25 cellular contexts compared by ENCODE assay signal in genomic region chr21:45502006-45502345, GRCh38. TPM values are rescaled to one million over a fixed set of nuclear protein-coding genes. Genes with fewer than 3 reads are reported as not detected.
A peak's percentile ranks its signal among the peaks of the same experiment; 100 is the strongest.
DNase-seq lines count a peak whose midpoint lies in the region; ATAC-seq and TF ChIP-seq lines count a peak whose summit lies in the region.
"Had no signal": no experiment of that assay in that cellular context is flagged by ENCODE, and none has a peak within 500 bp of the region (broad histone marks: within the 10 kb centered on the region; RNA-seq: fewer than 3 reads in every experiment).

No MANE protein-coding gene starts in this region.

- H3K36me3 ChIP-seq in left ventricle myocardium inferior (peaks cover 49% of the 10 kb centered on the region), upper lobe of right lung (peaks cover 4% of the 10 kb centered on the region)
- H3K36me3 ChIP-seq: SJSA1 had no signal

- H3K4me3 ChIP-seq in left ventricle myocardium inferior (no peak overlapping the region), upper lobe of right lung (no peak overlapping the region)
- H3K4me3 ChIP-seq: adrenal gland, body of pancreas, hepatocyte, K562, SJSA1, skin epidermis, testis had no signal

- no peak overlapping the region for H3K4me3 Mint-ChIP-seq in memory B cell
- H3K4me3 Mint-ChIP-seq: activated naive CD4-positive, alpha-beta T cell treated with anti-CD3 and anti-CD28 coated beads for 36 hours; CD8-positive, alpha-beta T cell had no signal

- no peaks in the 10 kb centered on the region for H3K4me1 ChIP-seq in left ventricle myocardium inferior
- no peaks in the 10 kb centered on the region for H3K4me1 ChIP-seq in upper lobe of right lung
- H3K4me1 ChIP-seq: adrenal gland, body of pancreas, SJSA1 had no signal

- peaks cover 13% of the 10 kb centered on the region for H3K4me1 Mint-ChIP-seq in memory B cell

- DNase-seq in Right ventricle myocardium superior = peak; percentile 27
- DNase-seq in Right ventricle myocardium inferior (ENCODE audit: missing footprints) = no peak
- DNase-seq in left ventricle myocardium inferior = peak; percentile 6
- no peak for DNase-seq in memory B cell (ENCODE audit: low spot score in 2 of 2)
- peak; percentile 60 for DNase-seq in upper lobe of right lung
- DNase-seq in ecto neural progenitor cell (ENCODE audit: low spot score) = no peak
- DNase-seq in stimulated activated naive CD4-positive, alpha-beta T cell (lab: John Stamatoyannopoulos, UW) = no peak
- DNase-seq: activated naive CD4-positive, alpha-beta T cell treated with anti-CD3 and anti-CD28 coated beads for 36 hours; activated T-cell treated with anti-CD3 and anti-CD28 coated beads, Interleukin-2, amount 50 U/mL, for 48 hours; GOT3; NCI-H1092; NCI-H1694; NCI-H446 treated with DMSO at 0.1 percent for 48 hours; NCI-H774; stimulated activated naive CD4-positive, alpha-beta T cell treated with Interleukin-2 at 50 U/mL for 16 hours; T-helper 9 cell; testis had no signal

- H3K9me3 Mint-ChIP-seq in memory B cell = no peaks in the 10 kb centered on the region

- H3K27me3 ChIP-seq in left ventricle myocardium inferior (ENCODE audit: low read depth) = no peaks in the 10 kb centered on the region
- H3K27me3 ChIP-seq in upper lobe of right lung = no peaks in the 10 kb centered on the region
- H3K27me3 ChIP-seq: adrenal gland, body of pancreas, hepatocyte, SJSA1, testis had no signal

- intact Hi-C loops in Right ventricle myocardium superior (cut with DNase I) (no loop called here), Right ventricle myocardium inferior (cut with DNase I) (no loop called here), left ventricle myocardium inferior (cut with micrococcal nuclease) (no loop called here), upper lobe of right lung (cut with DNase I) (no loop called here)

- peaks cover 2% of the 10 kb centered on the region for H3K36me3 Mint-ChIP-seq in memory B cell

- peak overlapping the region; percentile 39 for H3K27ac Mint-ChIP-seq in memory B cell
- H3K27ac Mint-ChIP-seq: activated naive CD4-positive, alpha-beta T cell treated with anti-CD3 and anti-CD28 coated beads for 36 hours had no signal

- H3K9me3 ChIP-seq in left ventricle myocardium inferior (replicated peaks) (no peaks in the 10 kb centered on the region), upper lobe of right lung (no peaks in the 10 kb centered on the region)
- H3K9me3 ChIP-seq: adrenal gland, body of pancreas, SJSA1, testis had no signal

- TF ChIP-seq CTCF in left ventricle myocardium inferior (IDR thresholded peaks at IDR 0.05; ENCODE audit: borderline replicate concordance) (no peak), upper lobe of right lung (IDR thresholded peaks at IDR 0.05) (no peak)

- H3K27ac ChIP-seq in left ventricle myocardium inferior (replicated peaks) (no peak overlapping the region), upper lobe of right lung (no peak overlapping the region)
- H3K27ac ChIP-seq: adrenal gland, body of pancreas, hepatocyte, SJSA1, skin epidermis, testis had no signal

- peaks cover 9% of the 10 kb centered on the region for H3K27me3 Mint-ChIP-seq in memory B cell

- ATAC-seq in Right ventricle myocardium superior (ENCODE audit: poor library complexity) (no peak), Right ventricle myocardium inferior (no peak), memory B cell (ENCODE audit: low read depth) (no peak), upper lobe of right lung (no peak), esophagus mucosa (no peak)
- ATAC-seq: body of pancreas; CD8-positive, alpha-beta T cell; K562 had no signal

RNA-seq across cellular contexts. Expression of gene SLC19A1, which starts 40.3 kb away (rescaled TPM):
- total RNA-seq in Right ventricle myocardium superior (6.9 TPM), Right ventricle myocardium inferior (8.2 TPM), left ventricle myocardium inferior (4.9 TPM), upper lobe of right lung (39.3 TPM), esophagus mucosa (3.1 TPM)

Comparison
In these comparisons a context has a peak if more than half of its experiments do, and no peak if none do; other contexts are left out.
1. DNase-seq: peak in Right ventricle myocardium superior (single experiment), left ventricle myocardium inferior (single experiment) and upper lobe of right lung (single experiment); none in Right ventricle myocardium inferior (single experiment), memory B cell (0 of 2), ecto neural progenitor cell (single experiment) and stimulated activated naive CD4-positive, alpha-beta T cell (0 of 6).